In genomic region chr10:122014652-122015248, GRCh38 we compare ENCODE assay signal across 27 cellular contexts. TPM values are rescaled to one million over a fixed set of nuclear protein-coding genes. Genes with fewer than 3 reads are reported as not detected.
DNase-seq lines count a peak whose midpoint lies in the region; ATAC-seq, FAIRE-seq and TF ChIP-seq lines count a peak whose summit lies in the region.
"Had no signal": no experiment of that assay in that cellular context is flagged by ENCODE, and none has a peak within 500 bp of the region (broad histone marks: within the 10 kb centered on the region; RNA-seq: fewer than 3 reads in every experiment).

No MANE protein-coding gene starts in this region.

- peaks cover 25% of the 10 kb centered on the region for H3K27me3 ChIP-seq in IMR-90 (ENCODE audit: control insufficient read depth, insufficient read depth, low read length)
- H3K27me3 ChIP-seq in heart left ventricle = peaks cover 0 to 10% (median 0%) of the 10 kb centered on the region in 9 donors
- H3K27me3 ChIP-seq in right lobe of liver = no peaks in the 10 kb centered on the region
- H3K27me3 ChIP-seq in small intestine (ENCODE audit: control insufficient read depth in 2 of 2, insufficient read depth in 2 of 2, low read length in 2 of 2) = peaks cover 0 to 2% of the 10 kb centered on the region in 2 donors
- peaks cover 34% of the 10 kb centered on the region for H3K27me3 ChIP-seq in SJCRH30
- no peaks in the 10 kb centered on the region for H3K27me3 ChIP-seq in mammary epithelial cell (ENCODE audit: insufficient read depth, low read length)
- H3K27me3 ChIP-seq: BLaER1, breast epithelium had no signal

- dilution Hi-C loops in IMR-90 (cut with HindIII; ENCODE audit: low sequenced_read_pairs, unreplicated experiment) = no loop called here
- dilution Hi-C loops in mammary epithelial cell (cut with HindIII; ENCODE audit: low sequenced_read_pairs) = no loop called here

- H2BK15ac ChIP-seq in IMR-90 (ENCODE audit: low read depth, low read length) = no peak overlapping the region

- H3K9ac ChIP-seq in IMR-90 (ENCODE audit: low read depth, low read length) (no peak overlapping the region), mammary epithelial cell (ENCODE audit: insufficient read depth, low read length) (no peak overlapping the region)
- H3K9ac ChIP-seq: BLaER1 had no signal

- no peak overlapping the region for H3K23ac ChIP-seq in IMR-90 (ENCODE audit: low read depth, low read length)

- WGBS in IMR-90 (ENCODE audit: extremely low coverage in 2 of 2, insufficient read length in 1 of 2), 2 experiments = no CpG with 5 or more reads among the region's 3 CpGs
- 42 to 56% (median 51%) methylated on average over 3 of the region's 3 CpGs for whole genome bisulfite sequencing in heart left ventricle, 4 donors
- 40% methylated on average over 3 of the region's 3 CpGs for WGBS in right lobe of liver (ENCODE audit: insufficient coverage, low coverage, low lambda C conversion rate, missing lambda C conversion rate)
- 8 to 50% (median 40%) methylated on average over 3 of the region's 3 CpGs for WGBS in small intestine, 3 donors
- 67% methylated on average over 3 of the region's 3 CpGs for WGBS in mammary epithelial cell (ENCODE audit: low coverage, missing lambda C conversion rate)

- no peak overlapping the region for H4K8ac ChIP-seq in IMR-90 (ENCODE audit: low read depth in 2 of 2, low read length in 2 of 2)

- no peak overlapping the region for H4K91ac ChIP-seq in IMR-90 (ENCODE audit: insufficient read depth, low read depth, low read length)

- peak overlapping the region; percentile 39 for H2AK9ac ChIP-seq in IMR-90 (replicated peaks; ENCODE audit: low read depth, low read length, poor library complexity)

- H3K9me3 ChIP-seq in IMR-90 (ENCODE audit: control insufficient read depth, insufficient read depth, low read length) (peaks cover 4% of the 10 kb centered on the region; the same call in 1 of the 2 replicates), heart left ventricle (no peaks in the 10 kb centered on the region), right lobe of liver (no peaks in the 10 kb centered on the region), small intestine (ENCODE audit: control insufficient read depth, low read depth) (no peaks in the 10 kb centered on the region), SJCRH30 (replicated peaks) (no peaks in the 10 kb centered on the region), mammary epithelial cell (replicated peaks; ENCODE audit: insufficient read depth, low read length) (no peaks in the 10 kb centered on the region)
- H3K9me3 ChIP-seq: BLaER1, breast epithelium had no signal

- no peak for TF ChIP-seq CTCF in IMR-90 (conservative IDR thresholded peaks at IDR 0.05; ENCODE audit: low read depth, low read length)
- TF ChIP-seq CTCF in heart left ventricle (IDR thresholded peaks at IDR 0.05) = no peak
- no peak for TF ChIP-seq CTCF in right lobe of liver (IDR thresholded peaks at IDR 0.05)
- TF ChIP-seq CTCF in mammary epithelial cell (conservative IDR thresholded peaks at IDR 0.05 in 1 of 2, IDR thresholded peaks at IDR 0.05 in 1 of 2; ENCODE audit: extremely low read depth in 1 of 2, insufficient read depth in 1 of 2, low read depth in 1 of 2, low read length in 2 of 2) = no peak

- POLR2A ChIA-PET in IMR-90 (lab: Charles Lee; ENCODE audit: unreplicated experiment) = no interaction called here

- no peak overlapping the region for H3K14ac ChIP-seq in IMR-90 (replicated peaks; ENCODE audit: low read depth, low read length)

- no peak overlapping the region for H3K56ac ChIP-seq in IMR-90 (ENCODE audit: extremely low read depth, insufficient read depth, low read length)

- H3K4me1 ChIP-seq in IMR-90 (ENCODE audit: control insufficient read depth, insufficient read depth, low read length) = no peaks in the 10 kb centered on the region
- peaks cover 0 to 69% (median 21%) of the 10 kb centered on the region in 12 donors for H3K4me1 ChIP-seq in heart left ventricle
- H3K4me1 ChIP-seq in right lobe of liver = peaks cover 0 to 26% (median 0%) of the 10 kb centered on the region in 4 donors
- H3K4me1 ChIP-seq in small intestine (ENCODE audit: control insufficient read depth in 2 of 2, insufficient read depth in 1 of 2, low read depth in 1 of 2, low read length in 1 of 2) = peaks cover 0 to 4% of the 10 kb centered on the region in 2 donors
- no peaks in the 10 kb centered on the region for H3K4me1 ChIP-seq in SJCRH30
- peaks cover 6% of the 10 kb centered on the region for H3K4me1 ChIP-seq in mammary epithelial cell (ENCODE audit: insufficient read depth, low read length)

- no peak overlapping the region for H2BK5ac ChIP-seq in IMR-90 (ENCODE audit: low read depth, low read length, poor library complexity, severe bottlenecking)

- peak; percentile 57 for FAIRE-seq in small intestine (lab: Jason Lieb, UNC)
- FAIRE-seq: colon had no signal

- no peak overlapping the region for H3K18ac ChIP-seq in IMR-90 (ENCODE audit: low read depth, low read length)

- no peak for ATAC-seq in IMR-90 (ENCODE audit: low read depth)
- ATAC-seq in heart left ventricle = peak in 3 of 4 donors; percentile 23 to 50 (median 39)
- peak in 3 of 4 donors; percentile 10 to 21 (median 11) for ATAC-seq in right lobe of liver
- ATAC-seq in GM18868 (IDR thresholded peaks at IDR 0.05; ENCODE audit: unreplicated experiment) = no peak
- ATAC-seq: activated CD8-positive, alpha-beta T cell treated with anti-CD3 and anti-CD28 coated beads for 36 hours; activated T-helper 17 cell treated with anti-CD3 and anti-CD28 coated beads, Interleukin-2, amount 50 U/mL, for 72 hours; effector memory CD8-positive, alpha-beta T cell; stimulated activated naive B cell treated with anti-CD40 and anti-IgM and Interleukin-4, amounts not matched to agents 10 μg/mL and 1 μg/mL and 100 μg/mL, for 72 hours had no signal

- H4K5ac ChIP-seq in IMR-90 (ENCODE audit: low read depth, low read length) = no peak overlapping the region

- in situ Hi-C loops in IMR-90 (cut with MboI; ENCODE audit: low sequenced_read_pairs) = no loop called here
- in situ Hi-C loops in mammary epithelial cell (cut with MboI; ENCODE audit: low sequenced_read_pairs in 2 of 2) = no loop called here

- H3K27ac ChIP-seq in IMR-90 (ENCODE audit: insufficient read depth, low read length) (no peak overlapping the region), heart left ventricle (peak overlapping the region in 10 of 12 donors; percentile 49 to 88 (median 84)), right lobe of liver (peak overlapping the region in 1 of 3 donors; percentile 67), small intestine (ENCODE audit: low read depth in 1 of 2, low read length in 1 of 2) (peak overlapping the region in 1 of 2 donors; percentile 34), SJCRH30 (no peak overlapping the region), mammary epithelial cell (ENCODE audit: insufficient read depth, low read depth, low read length) (no peak overlapping the region)
- H3K27ac ChIP-seq: BLaER1, breast epithelium had no signal

- H2AFZ ChIP-seq in IMR-90 (replicated peaks; ENCODE audit: low read length, poor library complexity) = no peak overlapping the region
- no peak overlapping the region for H2AFZ ChIP-seq in mammary epithelial cell (ENCODE audit: low read depth, low read length)

- H3K9me1 ChIP-seq in IMR-90 (ENCODE audit: insufficient read depth, low read length) = no peaks in the 10 kb centered on the region

- CTCF ChIA-PET in IMR-90 (lab: Yijun Ruan, JAX) = no interaction called here
- CTCF ChIA-PET in mammary epithelial cell (lab: Charles Lee; ENCODE audit: low non-redundant PET) = no interaction called here

- no peak overlapping the region for H2BK20ac ChIP-seq in IMR-90 (ENCODE audit: low read depth, low read length)

- H3K4ac ChIP-seq in IMR-90 (ENCODE audit: low read depth, low read length) = no peak overlapping the region

- H3K4me2 ChIP-seq in IMR-90 (ENCODE audit: low read depth, low read length) = no peak overlapping the region
- H3K4me2 ChIP-seq in mammary epithelial cell (ENCODE audit: insufficient read depth, low read depth, low read length) = no peak overlapping the region
- H3K4me2 ChIP-seq: BLaER1 had no signal

- H2BK120ac ChIP-seq in IMR-90 (ENCODE audit: low read depth, low read length) = no peak overlapping the region

- no peak for TF ChIP-seq RAD21 in IMR-90 (IDR thresholded peaks at IDR 0.05; ENCODE audit: low read length)

- H4K20me1 ChIP-seq in IMR-90 (ENCODE audit: insufficient read depth, low read length) = no peaks in the 10 kb centered on the region
- no peaks in the 10 kb centered on the region for H4K20me1 ChIP-seq in mammary epithelial cell (ENCODE audit: insufficient read depth, low read length)
- H4K20me1 ChIP-seq: BLaER1 had no signal

- BruUV-seq in IMR-90 (replicated peaks; lab: Mats Ljungman, UMichigan) = no TSS peak
- no TSS peak for BruUV-seq in mammary epithelial cell (replicated peaks; lab: Mats Ljungman, UMichigan)

- DNase-seq in IMR-90 (no peak), heart left ventricle (no peak), right lobe of liver (no peak), small intestine (peak; percentile 85), SJCRH30 (no peak), mammary epithelial cell (no peak)
- DNase-seq: activated CD4-positive, CD25-positive, alpha-beta regulatory T cell treated with anti-CD3 and anti-CD28 coated beads, Interleukin-2, amount 50 U/mL, for 72 hours; activated CD8-positive, alpha-beta T cell treated with anti-CD3 and anti-CD28 coated beads for 36 hours; amygdala; DMS79; effector memory CD8-positive, alpha-beta T cell; foreskin fibroblast; GDM1; H7; KBM-7; MM.1S; NCI-H2029 treated with DMSO at 0.1 percent for 48 hours; NCI-H82; retina; stimulated activated naive B cell treated with anti-CD40 and anti-IgM and Interleukin-4, amounts not matched to agents 10 μg/mL and 1 μg/mL and 100 μg/mL, for 72 hours had no signal

- intact Hi-C loops in IMR-90 (cut with micrococcal nuclease) = no loop called here
- intact Hi-C loops in heart left ventricle (cut with DNase I) = no loop called here
- intact Hi-C loops in right lobe of liver (cut with DNase I) = no loop called here
- intact Hi-C loops in mammary epithelial cell (cut with micrococcal nuclease) = no loop called here

- TF ChIP-seq POLR2A in IMR-90 (IDR thresholded peaks at IDR 0.05; ENCODE audit: low read depth, low read length) (no peak), heart left ventricle (IDR thresholded peaks at IDR 0.05) (no peak), right lobe of liver (IDR thresholded peaks at IDR 0.05) (no peak)

- H3K36me3 ChIP-seq in IMR-90 (ENCODE audit: control insufficient read depth, insufficient read depth, low read length) (no peaks in the 10 kb centered on the region), heart left ventricle (no peaks in the 10 kb centered on the region), right lobe of liver (no peaks in the 10 kb centered on the region), small intestine (ENCODE audit: control insufficient read depth in 2 of 2, insufficient read depth in 2 of 2, low read length in 2 of 2) (no peaks in the 10 kb centered on the region), SJCRH30 (no peaks in the 10 kb centered on the region), mammary epithelial cell (ENCODE audit: insufficient read depth, low read length) (no peaks in the 10 kb centered on the region)
- H3K36me3 ChIP-seq: BLaER1, breast epithelium had no signal

- no peaks in the 10 kb centered on the region for H3K79me2 ChIP-seq in mammary epithelial cell (ENCODE audit: insufficient read depth, low read length)

- no peak overlapping the region for H3K4me3 ChIP-seq in IMR-90 (ENCODE audit: insufficient read depth, low read depth, low read length)
- no peak overlapping the region for H3K4me3 ChIP-seq in heart left ventricle
- H3K4me3 ChIP-seq in right lobe of liver = no peak overlapping the region
- no peak overlapping the region for H3K4me3 ChIP-seq in small intestine (ENCODE audit: low read depth in 1 of 2, low read length in 2 of 2)
- no peak overlapping the region for H3K4me3 ChIP-seq in SJCRH30
- H3K4me3 ChIP-seq in mammary epithelial cell (replicated peaks in 1 of 3; ENCODE audit: insufficient read depth in 1 of 3, low read depth in 2 of 3, low read length in 3 of 3) = no peak overlapping the region
- H3K4me3 ChIP-seq: BLaER1, breast epithelium had no signal

- H2AK5ac ChIP-seq in IMR-90 (ENCODE audit: low read depth, low read length) = no peak overlapping the region

- H3K79me1 ChIP-seq in IMR-90 (ENCODE audit: low read depth in 1 of 2, low read length in 2 of 2) = no peaks in the 10 kb centered on the region

RNA-seq across cellular contexts. Expression of gene TACC2, which starts 25.8 kb away (rescaled TPM):
- 2.9 and 5.8 TPM in 2 replicates for total RNA-seq in IMR-90 (2012; rRNA removed)
- 12.6 and 15.4 TPM in 2 replicates for polyA plus RNA-seq in IMR-90 (2012; rRNA removed)
- 9.0 and 16.8 TPM in 2 replicates for polyA plus RNA-seq in IMR-90 (2012; cell fraction: cytosol; rRNA removed)
- 15.7 and 38.1 TPM in 2 replicates for polyA plus RNA-seq in IMR-90 (2012; cell fraction: nucleus; rRNA removed; ENCODE audit: low replicate concordance)
- 100 to 1,000 TPM; 225 to 456 (median 334) TPM for total RNA-seq in heart left ventricle
- polyA plus RNA-seq in heart left ventricle = 100 to 1,000 TPM in 1 of 2 donors, 10 to 100 TPM in 1; 96.7 to 239 TPM
- 10 to 100 TPM; 16.2 to 21.1 (median 18.8) TPM for total RNA-seq in right lobe of liver
- polyA plus RNA-seq in small intestine = 10 to 100 TPM; 28.6 to 99.5 (median 55.4) TPM
- 25.9 and 30.5 TPM in 2 replicates for total RNA-seq in SJCRH30 (2014; rRNA removed; shearing (Covaris generic))
- total RNA-seq in mammary epithelial cell = 10 to 100 TPM; 12.7 to 41.7 TPM
- 17.6 TPM for polyA plus RNA-seq in mammary epithelial cell
- 15.5 TPM for polyA minus RNA-seq in mammary epithelial cell
- total RNA-seq: activated CD8-positive, alpha-beta T cell treated with anti-CD3 and anti-CD28 coated beads for 36 hours; activated T-helper 17 cell treated with anti-CD3 and anti-CD28 coated beads, Interleukin-2, amount 50 U/mL, for 72 hours; natural killer cell treated with Interleukin-12 subunit alpha and Interleukin-12 subunit beta and Interleukin-15 and Interleukin-18, amount 100 ng/mL, for 72 hours; T-helper 1 cell treated with Interleukin-12 subunit alpha and Interleukin-12 subunit beta and Interleukin-4 antibody, amounts not matched to agents 30 ng/mL and 1 ng/mL, for 36 hours had no signal

RNA-seq across cellular contexts. Expression of gene NSMCE4A, which starts 39.7 kb away (rescaled TPM):
- 13.4 and 20.8 TPM in 2 replicates for total RNA-seq in IMR-90 (2012; rRNA removed)
- 32.8 and 33.2 TPM in 2 replicates for polyA plus RNA-seq in IMR-90 (2012; rRNA removed)
- polyA plus RNA-seq in IMR-90 (2012; cell fraction: cytosol; rRNA removed) = 9.2 and 10.0 TPM in 2 replicates
- polyA plus RNA-seq in IMR-90 (2012; cell fraction: nucleus; rRNA removed; ENCODE audit: low replicate concordance) = 26.8 and 70.4 TPM in 2 replicates
- total RNA-seq in heart left ventricle = 10 to 100 TPM; 19.8 to 33.6 (median 25.6) TPM
- polyA plus RNA-seq in heart left ventricle = 10 to 100 TPM; 25.8 to 31.2 TPM
- total RNA-seq in right lobe of liver = 10 to 100 TPM; 17.0 to 46.5 (median 30.6) TPM
- polyA plus RNA-seq in small intestine = 10 to 100 TPM; 55.8 to 79.2 (median 56.2) TPM
- total RNA-seq in SJCRH30 (2014; rRNA removed; shearing (Covaris generic)) = 85.3 and 87.2 TPM in 2 replicates
- total RNA-seq in mammary epithelial cell = 10 to 100 TPM; 14.5 to 28.6 TPM
- polyA plus RNA-seq in mammary epithelial cell = 22.5 TPM
- polyA minus RNA-seq in mammary epithelial cell = 28.6 TPM

Comparison
In these comparisons a context has a peak if more than half of its experiments do, and no peak if none do; other contexts are left out.
1. ATAC-seq: peak in heart left ventricle (3 of 4) and right lobe of liver (3 of 4); none in IMR-90 (single experiment) and GM18868 (single experiment).
2. H3K27ac ChIP-seq: peak in heart left ventricle (10 of 12); none in IMR-90 (single experiment), SJCRH30 (single experiment) and mammary epithelial cell (single experiment).